ENCODE assay signal across 32 cellular contexts in genomic region chr17:76011951-76012350, GRCh38. TPM values are rescaled to one million over a fixed set of nuclear protein-coding genes. Genes with fewer than 3 reads are reported as not detected.
"Had no signal": no experiment of that assay in that cellular context is flagged by ENCODE, and none has a peak within 500 bp of the region (broad histone marks: within the 10 kb centered on the region; RNA-seq: fewer than 3 reads in every experiment).

No MANE protein-coding gene starts in this region.

- H3K9ac ChIP-seq: KMS-11 had no signal

- H3K36me3 ChIP-seq: cardiac muscle cell had no signal

- H3K27me3 ChIP-seq: Peyer's patch had no signal

- H3K36me3 Mint-ChIP-seq: T-cell had no signal

- H3K9me3 Mint-ChIP-seq: activated B cell treated with CpG ODN at 0.5 μM for 24 hours; activated CD8-positive, alpha-beta T cell treated with anti-CD3 and anti-CD28 coated beads for 36 hours; activated naive CD8-positive, alpha-beta T cell treated with anti-CD3 and anti-CD28 coated beads for 36 hours; activated T-cell treated with anti-CD3 and anti-CD28 coated beads, Interleukin-2, amount 50 U/mL, for 72 hours; activated T-helper 17 cell treated with anti-CD3 and anti-CD28 coated beads, Interleukin-2, amount 50 U/mL, for 72 hours; central memory CD8-positive, alpha-beta T cell; T-cell had no signal

- ATAC-seq: activated CD8-positive, alpha-beta T cell treated with anti-CD3 and anti-CD28 coated beads for 36 hours; activated T-cell treated with anti-CD3 and anti-CD28 coated beads, Interleukin-2, amount 50 U/mL, for 72 hours; activated T-helper 17 cell treated with anti-CD3 and anti-CD28 coated beads, Interleukin-2, amount 50 U/mL, for 72 hours; PC-3; Right ventricle myocardium inferior; SK-N-SH treated with all-trans-retinoic acid at 6 μM for 48 hours; T-cell; T-helper 17 cell had no signal

- H3K4me3 ChIP-seq: cardiac muscle cell, Peyer's patch had no signal

- H3K4me3 Mint-ChIP-seq: activated B cell treated with CpG ODN at 0.5 μM for 24 hours; activated CD8-positive, alpha-beta T cell treated with anti-CD3 and anti-CD28 coated beads for 36 hours; activated naive CD8-positive, alpha-beta T cell treated with anti-CD3 and anti-CD28 coated beads for 36 hours; activated T-cell treated with anti-CD3 and anti-CD28 coated beads, Interleukin-2, amount 50 U/mL, for 72 hours; activated T-helper 17 cell treated with anti-CD3 and anti-CD28 coated beads, Interleukin-2, amount 50 U/mL, for 72 hours; central memory CD8-positive, alpha-beta T cell; T-cell; T-helper 17 cell had no signal

- DNase-seq: activated B cell treated with CpG ODN at 0.5 μM for 24 hours; activated CD4-positive, alpha-beta T cell treated with anti-CD3 and anti-CD28 coated beads for 4 hours; activated CD4-positive, CD25-positive, alpha-beta regulatory T cell treated with anti-CD3 and anti-CD28 coated beads, Interleukin-2, amount 50 U/mL, for 72 hours; activated CD8-positive, alpha-beta T cell treated with anti-CD3 and anti-CD28 coated beads for 36 hours; activated effector memory CD4-positive, alpha-beta T cell treated with anti-CD3 and anti-CD28 coated beads, Interleukin-2, amount 50 U/mL, for 16 hours; activated naive CD4-positive, alpha-beta T cell; activated naive CD4-positive, alpha-beta T cell treated with anti-CD3 and anti-CD28 coated beads, Interleukin-2, amount 50 U/mL, for 16 hours; activated naive CD8-positive, alpha-beta T cell treated with anti-CD3 and anti-CD28 coated beads for 36 hours; activated T-cell treated with anti-CD3 and anti-CD28 coated beads, Interleukin-2, amount 50 U/mL, for 1 hour; activated T-cell treated with anti-CD3 and anti-CD28 coated beads, Interleukin-2, amount 50 U/mL, for 72 hours; amniotic stem cell; aorta; NCI-H1105 treated with DMSO at 0.1 percent for 48 hours; NCI-H1436; NCI-H1694; NCI-H1930; NCI-H2081 treated with DMSO at 0.1 percent for 48 hours; NCI-H345; NCI-H524 treated with DMSO at 0.1 percent for 48 hours; PC-3; Peyer's patch; RPMI8226; SIG-M5; T-cell; T-helper 17 cell had no signal

- H3K4me1 ChIP-seq: Peyer's patch had no signal

- H3K27ac Mint-ChIP-seq: activated B cell treated with CpG ODN at 0.5 μM for 24 hours; activated CD8-positive, alpha-beta T cell treated with anti-CD3 and anti-CD28 coated beads for 36 hours; activated naive CD8-positive, alpha-beta T cell treated with anti-CD3 and anti-CD28 coated beads for 36 hours; activated T-cell treated with anti-CD3 and anti-CD28 coated beads, Interleukin-2, amount 50 U/mL, for 72 hours; activated T-helper 17 cell treated with anti-CD3 and anti-CD28 coated beads, Interleukin-2, amount 50 U/mL, for 72 hours; T-cell; T-helper 17 cell had no signal

- H3K27me3 Mint-ChIP-seq: activated B cell treated with CpG ODN at 0.5 μM for 24 hours; activated CD8-positive, alpha-beta T cell treated with anti-CD3 and anti-CD28 coated beads for 36 hours; activated naive CD8-positive, alpha-beta T cell treated with anti-CD3 and anti-CD28 coated beads for 36 hours; activated T-helper 17 cell treated with anti-CD3 and anti-CD28 coated beads, Interleukin-2, amount 50 U/mL, for 72 hours; central memory CD8-positive, alpha-beta T cell; T-cell; T-helper 17 cell had no signal

- H3K27ac ChIP-seq: cardiac muscle cell, KMS-11, Peyer's patch, VCaP had no signal

- H3K9me3 ChIP-seq: Peyer's patch had no signal

- H3K4me2 ChIP-seq: KMS-11 had no signal

RNA-seq across cellular contexts. Expression of gene EVPL, which starts 15.2 kb away (rescaled TPM):
- total RNA-seq: activated B cell treated with CpG ODN at 0.5 μM for 24 hours had no signal
- polyA plus RNA-seq: cardiac muscle cell had no signal
